ENCODE assay signal across 16 cellular contexts in the genomic region with DNA sequence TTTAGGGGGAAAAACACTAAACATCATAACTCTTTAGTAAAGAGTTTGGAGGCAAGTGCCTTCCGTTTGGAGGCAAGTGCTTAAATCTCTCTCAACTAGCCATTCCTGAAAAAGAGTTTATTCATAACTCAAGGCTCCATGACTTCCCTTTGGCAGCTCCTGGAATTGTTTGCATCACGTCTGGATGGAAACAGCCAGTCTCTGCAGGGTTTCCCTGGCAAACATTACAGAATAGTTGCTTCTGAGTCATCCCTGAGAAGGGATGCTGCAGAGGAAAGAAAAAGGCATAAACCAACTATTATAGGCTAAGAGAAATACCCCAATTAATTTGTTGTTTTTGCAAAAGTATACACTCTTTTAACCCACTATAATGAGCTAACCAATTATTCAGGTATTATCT.
DNase-seq lines count a peak whose midpoint lies in the region; ATAC-seq and TF ChIP-seq lines count a peak whose summit lies in the region.
"Had no signal": no experiment of that assay in that cellular context is flagged by ENCODE, and none has a peak within 500 bp of the region (broad histone marks: within the 10 kb centered on the region; RNA-seq: fewer than 3 reads in every experiment).

No MANE protein-coding gene starts in this region.

- H3K4me1 ChIP-seq in adipocyte (ENCODE audit: control insufficient read depth, insufficient read depth, low read length) (no peaks in the 10 kb centered on the region), gastrocnemius medialis (no peaks in the 10 kb centered on the region), left ventricle myocardium inferior (no peaks in the 10 kb centered on the region)

- ATAC-seq in gastrocnemius medialis (no peak), HG02938 (IDR thresholded peaks at IDR 0.05; ENCODE audit: unreplicated experiment) (no peak)
- ATAC-seq: activated CD4-positive, alpha-beta T cell treated with anti-CD3 and anti-CD28 coated beads for 36 hours; HepG2; stimulated activated effector memory CD8-positive, alpha-beta T cell treated with anti-CD3 and anti-CD28 coated beads, Interleukin-12 subunit alpha, Interleukin-12 subunit beta, amount 100 ng/mL, for 72 hours had no signal

- H3K36me3 ChIP-seq in adipocyte (ENCODE audit: control insufficient read depth, insufficient read depth, low read length, severe bottlenecking) = no peaks in the 10 kb centered on the region
- H3K36me3 ChIP-seq in gastrocnemius medialis = no peaks in the 10 kb centered on the region
- no peaks in the 10 kb centered on the region for H3K36me3 ChIP-seq in left ventricle myocardium inferior
- H3K36me3 ChIP-seq: cardiac muscle cell had no signal

- H3K9me3 ChIP-seq in adipocyte (ENCODE audit: control insufficient read depth, low read length) (no peaks in the 10 kb centered on the region), gastrocnemius medialis (no peaks in the 10 kb centered on the region), left ventricle myocardium inferior (replicated peaks) (no peaks in the 10 kb centered on the region)

- H3K27me3 ChIP-seq in adipocyte (replicated peaks; ENCODE audit: control insufficient read depth, insufficient read depth, low read length) (peaks cover 12% of the 10 kb centered on the region), gastrocnemius medialis (no peaks in the 10 kb centered on the region), left ventricle myocardium inferior (ENCODE audit: low read depth) (peaks cover 28% of the 10 kb centered on the region)
- H3K27me3 ChIP-seq: cardiac muscle cell had no signal

- 16 to 27% methylated on average over 2 of the region's 2 CpGs for WGBS in lower leg skin, 2 donors

- H3K4me3 ChIP-seq in AG04449 (ENCODE audit: low read depth, low read length) = no peak overlapping the region
- no peak overlapping the region for H3K4me3 ChIP-seq in adipocyte (ENCODE audit: low read length)
- no peak overlapping the region for H3K4me3 ChIP-seq in gastrocnemius medialis
- H3K4me3 ChIP-seq in lower leg skin (ENCODE audit: low read depth, poor library complexity, severe bottlenecking) = no peak overlapping the region
- no peak overlapping the region for H3K4me3 ChIP-seq in left ventricle myocardium inferior
- H3K4me3 ChIP-seq: cardiac muscle cell had no signal

- CTCF ChIA-PET in AG04449 (lab: Yijun Ruan, JAX) = no interaction called here

- intact Hi-C loops in gastrocnemius medialis (cut with DNase I; ENCODE audit: low total_unique reads) = no loop called here
- intact Hi-C loops in lower leg skin (cut with DNase I; ENCODE audit: low total_unique reads) = no loop called here
- intact Hi-C loops in left ventricle myocardium inferior (cut with micrococcal nuclease) = no loop called here

- no peak overlapping the region for H3K9ac ChIP-seq in adipocyte (ENCODE audit: low read length)

- no peak for TF ChIP-seq CTCF in AG04449 (IDR thresholded peaks at IDR 0.05; ENCODE audit: insufficient read depth, low read length, missing control alignments)
- no peak for TF ChIP-seq CTCF in gastrocnemius medialis (IDR thresholded peaks at IDR 0.05 in 4 of 5, conservative IDR thresholded peaks at IDR 0.05 in 1 of 5)
- TF ChIP-seq CTCF in lower leg skin (IDR thresholded peaks at IDR 0.05) = no peak
- TF ChIP-seq CTCF in left ventricle myocardium inferior (IDR thresholded peaks at IDR 0.05; ENCODE audit: borderline replicate concordance) = no peak

- no peak overlapping the region for H3K27ac ChIP-seq in gastrocnemius medialis
- no peak overlapping the region for H3K27ac ChIP-seq in left ventricle myocardium inferior (replicated peaks)
- H3K27ac ChIP-seq: cardiac muscle cell, epithelial cell of prostate had no signal

- in situ Hi-C loops in gastrocnemius medialis (cut with MboI; ENCODE audit: low sequenced_read_pairs in 4 of 4) = no loop called here

- DNase-seq in AG04449 (ENCODE audit: low read depth, low spot score) = peak; percentile 1
- DNase-seq in H4 (ENCODE audit: low spot score) = peak; percentile 30
- DNase-seq in adipocyte (ENCODE audit: low read depth) = peak; percentile 25
- peak; percentile 9 for DNase-seq in hepatic stellate cell (ENCODE audit: low spot score)
- DNase-seq in gastrocnemius medialis = no peak
- DNase-seq in lower leg skin (ENCODE audit: low spot score in 2 of 2) = no peak
- DNase-seq in left ventricle myocardium inferior = no peak
- DNase-seq: activated CD4-positive, alpha-beta T cell treated with anti-CD3 and anti-CD28 coated beads for 36 hours; activated T-cell treated with anti-CD3 and anti-CD28 coated beads, Interleukin-2, amount 50 U/mL, for 48 hours; NCI-H1436 treated with DMSO at 0.1 percent for 48 hours; stimulated activated CD4-positive, alpha-beta T cell treated with anti-CD3 and anti-CD28 coated beads, Interleukin-2, amount 100 ng/mL, for 48 hours had no signal

- no peak for TF ChIP-seq POLR2A in gastrocnemius medialis (IDR thresholded peaks at IDR 0.05)
- no peak for TF ChIP-seq POLR2A in lower leg skin (IDR thresholded peaks at IDR 0.05)

- POLR2A ChIA-PET in AG04449 (lab: Yijun Ruan, JAX) = no interaction called here

Comparison
In these comparisons a context has a peak if more than half of its experiments do, and no peak if none do; other contexts are left out.
1. DNase-seq: peak in AG04449 (single experiment), H4 (single experiment), adipocyte (single experiment) and hepatic stellate cell (single experiment); none in gastrocnemius medialis (0 of 2), lower leg skin (0 of 2) and left ventricle myocardium inferior (single experiment).